Comparison of ENCODE assay signal across 8 cellular contexts in genomic region chr4:158259955-158260575, GRCh38. TPM values are rescaled to one million over a fixed set of nuclear protein-coding genes. Genes with fewer than 3 reads are reported as not detected.
A peak's percentile ranks its signal among the peaks of the same experiment; 100 is the strongest.
DNase-seq lines count a peak whose midpoint lies in the region; ATAC-seq and TF ChIP-seq lines count a peak whose summit lies in the region.

No MANE protein-coding gene starts in this region.

- no peaks in the 10 kb centered on the region for H3K4me1 ChIP-seq in cardiac muscle cell (ENCODE audit: low read depth)

- no peaks in the 10 kb centered on the region for H3K9me3 Mint-ChIP-seq in type B pancreatic cell
- H3K9me3 Mint-ChIP-seq in natural killer cell treated with Interleukin-12 subunit alpha and Interleukin-12 subunit beta and Interleukin-15 and Interleukin-18, amount 100 ng/mL, for 72 hours: no peaks in the 10 kb centered on the region

- H3K4me3 ChIP-seq in cardiac muscle cell: no peak overlapping the region

- intact Hi-C loops in Right ventricle myocardium superior (cut with DNase I): loop anchor here (5.0 kb wide), 3 partner anchors 63 to 362 kb away; no protein-coding TSS in a partner anchor

- H3K9me3 ChIP-seq in cardiac muscle cell (ENCODE audit: low read depth): no peaks in the 10 kb centered on the region

- H3K27ac ChIP-seq in cardiac muscle cell: no peak overlapping the region

- no peaks in the 10 kb centered on the region for H3K27me3 ChIP-seq in cardiac muscle cell

- H3K27ac Mint-ChIP-seq in type B pancreatic cell: no peak overlapping the region
- no peak overlapping the region for H3K27ac Mint-ChIP-seq in natural killer cell treated with Interleukin-12 subunit alpha and Interleukin-12 subunit beta and Interleukin-15 and Interleukin-18, amount 100 ng/mL, for 72 hours

- H3K27me3 Mint-ChIP-seq in type B pancreatic cell: no peaks in the 10 kb centered on the region
- H3K27me3 Mint-ChIP-seq in natural killer cell treated with Interleukin-12 subunit alpha and Interleukin-12 subunit beta and Interleukin-15 and Interleukin-18, amount 100 ng/mL, for 72 hours: no peaks in the 10 kb centered on the region

- no peak overlapping the region for H3K4me3 Mint-ChIP-seq in type B pancreatic cell
- H3K4me3 Mint-ChIP-seq in natural killer cell treated with Interleukin-12 subunit alpha and Interleukin-12 subunit beta and Interleukin-15 and Interleukin-18, amount 100 ng/mL, for 72 hours: no peak overlapping the region

- no peaks in the 10 kb centered on the region for H3K36me3 ChIP-seq in cardiac muscle cell

- no peak for TF ChIP-seq POLR2A in erythroblast (IDR thresholded peaks at IDR 0.05; ENCODE audit: low read length)

- ATAC-seq in Right ventricle myocardium superior (ENCODE audit: poor library complexity) (no peak), GM19452 (IDR thresholded peaks at IDR 0.05; ENCODE audit: unreplicated experiment) (no peak)
- ATAC-seq in natural killer cell treated with Interleukin-12 subunit alpha and Interleukin-12 subunit beta and Interleukin-15 and Interleukin-18, amount 100 ng/mL, for 72 hours: no peak

- H3K36me3 Mint-ChIP-seq in type B pancreatic cell: no peaks in the 10 kb centered on the region
- no peaks in the 10 kb centered on the region for H3K36me3 Mint-ChIP-seq in natural killer cell treated with Interleukin-12 subunit alpha and Interleukin-12 subunit beta and Interleukin-15 and Interleukin-18, amount 100 ng/mL, for 72 hours

- DNase-seq in cardiac muscle cell (ENCODE audit: low read depth in 1 of 2, low spot score in 1 of 2) (peak; percentile 28 to 57), Right ventricle myocardium superior (no peak), NCI-H69 (lab: John Stamatoyannopoulos, UW) (peak; percentile 34), erythroblast (lab: John Stamatoyannopoulos, UW) (peak; percentile 31 to 61), type B pancreatic cell (ENCODE audit: extremely low spot score, unreplicated experiment) (no peak)
- DNase-seq in natural killer cell treated with Interleukin-12 subunit alpha and Interleukin-12 subunit beta and Interleukin-15 and Interleukin-18, amount 100 ng/mL, for 72 hours (ENCODE audit: low spot score): no peak
- DNase-seq in stimulated activated CD4-positive, alpha-beta T cell treated with anti-CD3 and anti-CD28 coated beads, Interleukin-2, amount 100 ng/mL, for 24 hours: no peak

- peak; percentile 36 for TF ChIP-seq CTCF in cardiac muscle cell (IDR thresholded peaks at IDR 0.05; ENCODE audit: low read depth, low read length)
- peak; percentile 84 for TF ChIP-seq CTCF in type B pancreatic cell (conservative IDR thresholded peaks at IDR 0.05)

- no peaks in the 10 kb centered on the region for H3K4me1 Mint-ChIP-seq in type B pancreatic cell (ENCODE audit: unreplicated experiment)
- H3K4me1 Mint-ChIP-seq in natural killer cell treated with Interleukin-12 subunit alpha and Interleukin-12 subunit beta and Interleukin-15 and Interleukin-18, amount 100 ng/mL, for 72 hours (ENCODE audit: low read depth in 2 of 2): no peaks in the 10 kb centered on the region

RNA-seq across cellular contexts. Expression of gene TMEM144, which starts 49.8 kb away (rescaled TPM):
- total RNA-seq in cardiac muscle cell (7.8 and 11.6 TPM in 2 replicates), Right ventricle myocardium superior (10.4 TPM), type B pancreatic cell (ENCODE audit: low replicate concordance) (7.1 and 12.8 TPM in 2 replicates)
- polyA plus RNA-seq in cardiac muscle cell: 11.0 and 11.4 TPM in 2 replicates
- total RNA-seq in natural killer cell treated with Interleukin-12 subunit alpha and Interleukin-12 subunit beta and Interleukin-15 and Interleukin-18, amount 100 ng/mL, for 72 hours: 1 to 10 TPM in 1 of 2 donors, under 1 TPM in 1; 1.00 to 2.2 TPM

Comparison
In these comparisons a context has a peak if more than half of its experiments do, and no peak if none do; other contexts are left out.
1. DNase-seq: peak in cardiac muscle cell (2 of 2), NCI-H69 (single experiment) and erythroblast (2 of 2); none in Right ventricle myocardium superior (single experiment), type B pancreatic cell (single experiment), natural killer cell treated with Interleukin-12 subunit alpha and Interleukin-12 subunit beta and Interleukin-15 and Interleukin-18, amount 100 ng/mL, for 72 hours (single experiment) and stimulated activated CD4-positive, alpha-beta T cell treated with anti-CD3 and anti-CD28 coated beads, Interleukin-2, amount 100 ng/mL, for 24 hours (0 of 2).